Comparison of ENCODE assay signal across 8 cellular contexts in the genomic region with DNA sequence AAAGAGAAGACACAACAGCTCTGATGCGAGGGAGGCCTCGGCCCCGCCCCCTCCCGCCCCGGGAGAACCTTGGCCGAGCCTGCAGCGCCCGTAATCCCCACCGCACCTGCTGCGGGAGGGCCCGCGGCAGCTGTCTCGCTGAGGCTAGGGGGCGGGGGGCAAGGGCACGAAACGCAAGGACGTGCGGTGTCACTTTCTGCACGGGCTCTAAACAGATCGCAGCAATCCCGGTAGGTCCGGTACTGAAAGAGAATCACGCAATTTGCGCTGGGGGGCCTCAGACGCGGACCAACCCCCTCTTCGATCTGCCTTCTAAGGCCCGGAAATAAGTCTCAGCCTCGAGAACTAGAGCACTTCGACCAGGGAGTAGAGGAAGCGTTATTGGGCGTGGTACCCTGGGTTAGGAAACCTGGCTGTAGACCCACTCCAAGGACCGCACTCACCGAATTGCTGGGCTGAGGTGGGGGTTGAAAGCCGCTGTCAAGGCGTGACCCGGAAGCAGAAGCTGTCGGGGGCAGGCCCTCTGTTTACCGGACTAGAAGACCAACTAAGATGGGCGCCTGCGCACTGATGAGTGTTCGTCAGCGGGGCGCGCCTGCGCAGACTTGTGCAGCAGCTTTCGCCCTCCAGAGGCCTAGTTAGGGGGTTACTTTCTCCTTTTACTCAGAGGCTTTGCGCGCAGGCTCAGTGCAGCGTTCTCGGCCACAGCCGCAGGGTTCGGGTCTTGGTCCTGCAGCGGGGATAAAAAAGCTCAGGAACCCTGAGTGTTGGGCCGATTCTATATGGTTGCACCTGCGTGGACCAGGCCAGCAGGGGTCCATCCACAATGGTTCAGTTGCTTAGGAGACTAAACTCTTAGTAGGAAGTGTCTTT. TPM values are rescaled to one million over a fixed set of nuclear protein-coding genes. Genes with fewer than 3 reads are reported as not detected.
DNase-seq lines count a peak whose midpoint lies in the region; ATAC-seq and TF ChIP-seq lines count a peak whose summit lies in the region.

A gene with protein sequence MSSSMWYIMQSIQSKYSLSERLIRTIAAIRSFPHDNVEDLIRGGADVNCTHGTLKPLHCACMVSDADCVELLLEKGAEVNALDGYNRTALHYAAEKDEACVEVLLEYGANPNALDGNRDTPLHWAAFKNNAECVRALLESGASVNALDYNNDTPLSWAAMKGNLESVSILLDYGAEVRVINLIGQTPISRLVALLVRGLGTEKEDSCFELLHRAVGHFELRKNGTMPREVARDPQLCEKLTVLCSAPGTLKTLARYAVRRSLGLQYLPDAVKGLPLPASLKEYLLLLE (minus strand): TSS at position 500 of the 873 bp plus-strand sequence. CDS start 4,019 bp downstream, outside the sequence.

- ATAC-seq in HG02588 (IDR thresholded peaks at IDR 0.05; ENCODE audit: unreplicated experiment), result peak; percentile 89

- H2AFZ ChIP-seq in SK-N-SH (ENCODE audit: low read depth), result peak within 1 kb of the TSS; percentile 99

- H3K79me2 ChIP-seq in SK-N-SH (ENCODE audit: insufficient read depth), result peaks cover 22% of the 10 kb centered on the region

- H3K27ac ChIP-seq in SK-N-SH (ENCODE audit: low read depth in 2 of 2, low read length in 1 of 2), result peak within 1 kb of the TSS; percentile 59 to 92; a peak in 3 of 4 replicates

- under 1% methylated on average over 42 of the region's 56 CpGs for WGBS in SK-N-SH (ENCODE audit: low lambda C conversion rate)

- H3F3A ChIP-seq in SK-N-SH (replicated peaks; ENCODE audit: insufficient read depth), result peaks cover 1% of the 10 kb centered on the region

- POLR2A ChIA-PET in SK-N-SH (lab: Yijun Ruan, JAX), result interaction anchor here (1.4 to 1.9 kb wide), 3 partner anchors 26 to 51 kb away, joined by 5 to 11 read pairs (median 8); a partner anchor contains a TSS

- TF ChIP-seq CTCF in GM10266 (IDR thresholded peaks at IDR 0.05; ENCODE audit: control insufficient read depth, insufficient read depth, low read depth, missing control alignments) (peak; percentile 51), SK-N-SH (IDR thresholded peaks at IDR 0.05) (peak; percentile 49)

- H3K4me2 ChIP-seq in SK-N-SH, result peak within 1 kb of the TSS; percentile 75

- CTCF ChIA-PET in SK-N-SH (lab: Yijun Ruan, JAX), result interaction anchor here (0.6 to 4.1 kb wide), 18 partner anchors 8 to 461 kb away, joined by 3 to 18 read pairs (median 4); a partner anchor contains a TSS

- peaks cover 3 to 17% of the 10 kb centered on the region in 2 experiments for H3K36me3 ChIP-seq in SK-N-SH (replicated peaks in 1 of 2; ENCODE audit: control insufficient read depth in 1 of 2, insufficient read depth in 2 of 2, low read length in 1 of 2)

- DNase-seq in GM10266 (ENCODE audit: extremely low spot score) (peak; percentile 95), NCI-H1048 (lab: John Stamatoyannopoulos, UW) (peak; percentile 90), SK-N-SH (peak; percentile 97), germinal center (ENCODE audit: low spot score) (peak; percentile 97), non-pigmented ciliary epithelial cell (ENCODE audit: low read depth) (peak; percentile 85), superior temporal gyrus (ENCODE audit: extremely low spot score) (peak; percentile 100)
- peak; percentile 99 for DNase-seq in activated naive CD4-positive, alpha-beta T cell treated with anti-CD3 and anti-CD28 coated beads, Interleukin-2, amount 50 U/mL, for 16 hours

- H3K9ac ChIP-seq in SK-N-SH, result peak within 1 kb of the TSS; percentile 61

- no peak for TF ChIP-seq EP300 in SK-N-SH (IDR thresholded peaks at IDR 0.05; ENCODE audit: borderline replicate concordance in 1 of 2, low read depth in 1 of 2, low read length in 1 of 2)

- H4K20me1 ChIP-seq in SK-N-SH (ENCODE audit: insufficient read depth), result no peaks in the 10 kb centered on the region

- peak; percentile 28; the same call in 1 of the 2 replicates for TF ChIP-seq RAD21 in SK-N-SH (IDR thresholded peaks at IDR 0.05; ENCODE audit: low read length)

- no peaks in the 10 kb centered on the region for H3K9me3 ChIP-seq in SK-N-SH

- peaks cover 0 to 8% of the 10 kb centered on the region in 2 experiments; a peak in 2 of 4 replicates for H3K4me1 ChIP-seq in SK-N-SH (ENCODE audit: control insufficient read depth in 1 of 2, insufficient read depth in 2 of 2, low read depth in 1 of 2, low read length in 1 of 2)

- H3K4me3 ChIP-seq in SK-N-SH (ENCODE audit: low read depth in 2 of 2, low read length in 1 of 2), result peak within 1 kb of the TSS; percentile 91 to 97

- no peaks in the 10 kb centered on the region for H3K9me2 ChIP-seq in SK-N-SH

- H3K27me3 ChIP-seq in SK-N-SH (ENCODE audit: insufficient read depth), result no peaks in the 10 kb centered on the region

TF ChIP-seq in SK-N-SH, 30 proteins besides CTCF, POLR2A, EP300 and RAD21:
- TF ChIP-seq NRF1 (IDR thresholded peaks at IDR 0.05; ENCODE audit: low read depth, low read length) (peak; percentile 93), MEF2A (IDR thresholded peaks at IDR 0.05; ENCODE audit: borderline replicate concordance, low read depth) (no peak), ELF1 (IDR thresholded peaks at IDR 0.05) (peak; percentile 56; the same call in 1 of the 2 replicates), CHD2 (IDR thresholded peaks at IDR 0.05; ENCODE audit: low read length, partially characterized antibody) (peak; percentile 94), MXI1 (IDR thresholded peaks at IDR 0.05; ENCODE audit: low read depth, low read length) (peak; percentile 84), YY1 (IDR thresholded peaks at IDR 0.05; ENCODE audit: low read depth) (no peak), SIN3A (IDR thresholded peaks at IDR 0.05; ENCODE audit: borderline replicate concordance, low read depth, low read length) (peak; percentile 97), TCF12 (IDR thresholded peaks at IDR 0.05) (no peak), POLR2AphosphoS5 (IDR thresholded peaks at IDR 0.05; ENCODE audit: low read depth, low read length) (peak; percentile 58; the same call in 1 of the 2 replicates), FOXJ3 (CRISPR knock-in tag; IDR thresholded peaks at IDR 0.05) (peak; percentile 62; the same call in 1 of the 2 replicates), RFX5 (IDR thresholded peaks at IDR 0.05; ENCODE audit: low read length) (0 out of 2 replicates have a peak, but pooled peaks have one; percentile 46), RXRA (IDR thresholded peaks at IDR 0.05; ENCODE audit: borderline replicate concordance, low read depth) (no peak), NFIC (IDR thresholded peaks at IDR 0.05; ENCODE audit: borderline replicate concordance) (no peak), GABPA (IDR thresholded peaks at IDR 0.05; ENCODE audit: low read depth) (peak; percentile 87), TAF1 (IDR thresholded peaks at IDR 0.05; ENCODE audit: borderline replicate concordance, low read depth, low read length) (0 out of 2 replicates have a peak, but pooled peaks have one; percentile 22), EZH2phosphoT487 (IDR thresholded peaks at IDR 0.05; ENCODE audit: borderline replicate concordance, low read depth) (no peak), SMC3 (IDR thresholded peaks at IDR 0.05; ENCODE audit: low read depth, low read length) (peak; percentile 23; the same call in 1 of the 2 replicates)
- TF ChIP-seq, protein P1, sequence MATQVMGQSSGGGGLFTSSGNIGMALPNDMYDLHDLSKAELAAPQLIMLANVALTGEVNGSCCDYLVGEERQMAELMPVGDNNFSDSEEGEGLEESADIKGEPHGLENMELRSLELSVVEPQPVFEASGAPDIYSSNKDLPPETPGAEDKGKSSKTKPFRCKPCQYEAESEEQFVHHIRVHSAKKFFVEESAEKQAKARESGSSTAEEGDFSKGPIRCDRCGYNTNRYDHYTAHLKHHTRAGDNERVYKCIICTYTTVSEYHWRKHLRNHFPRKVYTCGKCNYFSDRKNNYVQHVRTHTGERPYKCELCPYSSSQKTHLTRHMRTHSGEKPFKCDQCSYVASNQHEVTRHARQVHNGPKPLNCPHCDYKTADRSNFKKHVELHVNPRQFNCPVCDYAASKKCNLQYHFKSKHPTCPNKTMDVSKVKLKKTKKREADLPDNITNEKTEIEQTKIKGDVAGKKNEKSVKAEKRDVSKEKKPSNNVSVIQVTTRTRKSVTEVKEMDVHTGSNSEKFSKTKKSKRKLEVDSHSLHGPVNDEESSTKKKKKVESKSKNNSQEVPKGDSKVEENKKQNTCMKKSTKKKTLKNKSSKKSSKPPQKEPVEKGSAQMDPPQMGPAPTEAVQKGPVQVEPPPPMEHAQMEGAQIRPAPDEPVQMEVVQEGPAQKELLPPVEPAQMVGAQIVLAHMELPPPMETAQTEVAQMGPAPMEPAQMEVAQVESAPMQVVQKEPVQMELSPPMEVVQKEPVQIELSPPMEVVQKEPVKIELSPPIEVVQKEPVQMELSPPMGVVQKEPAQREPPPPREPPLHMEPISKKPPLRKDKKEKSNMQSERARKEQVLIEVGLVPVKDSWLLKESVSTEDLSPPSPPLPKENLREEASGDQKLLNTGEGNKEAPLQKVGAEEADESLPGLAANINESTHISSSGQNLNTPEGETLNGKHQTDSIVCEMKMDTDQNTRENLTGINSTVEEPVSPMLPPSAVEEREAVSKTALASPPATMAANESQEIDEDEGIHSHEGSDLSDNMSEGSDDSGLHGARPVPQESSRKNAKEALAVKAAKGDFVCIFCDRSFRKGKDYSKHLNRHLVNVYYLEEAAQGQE (IDR thresholded peaks at IDR 0.05; ENCODE audit: low read depth, low read length), result no peak
- TF ChIP-seq, protein P2, sequence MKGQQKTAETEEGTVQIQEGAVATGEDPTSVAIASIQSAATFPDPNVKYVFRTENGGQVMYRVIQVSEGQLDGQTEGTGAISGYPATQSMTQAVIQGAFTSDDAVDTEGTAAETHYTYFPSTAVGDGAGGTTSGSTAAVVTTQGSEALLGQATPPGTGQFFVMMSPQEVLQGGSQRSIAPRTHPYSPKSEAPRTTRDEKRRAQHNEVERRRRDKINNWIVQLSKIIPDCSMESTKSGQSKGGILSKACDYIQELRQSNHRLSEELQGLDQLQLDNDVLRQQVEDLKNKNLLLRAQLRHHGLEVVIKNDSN (IDR thresholded peaks at IDR 0.05; ENCODE audit: borderline replicate concordance, low read depth), result no peak
- TF ChIP-seq, protein P3, sequence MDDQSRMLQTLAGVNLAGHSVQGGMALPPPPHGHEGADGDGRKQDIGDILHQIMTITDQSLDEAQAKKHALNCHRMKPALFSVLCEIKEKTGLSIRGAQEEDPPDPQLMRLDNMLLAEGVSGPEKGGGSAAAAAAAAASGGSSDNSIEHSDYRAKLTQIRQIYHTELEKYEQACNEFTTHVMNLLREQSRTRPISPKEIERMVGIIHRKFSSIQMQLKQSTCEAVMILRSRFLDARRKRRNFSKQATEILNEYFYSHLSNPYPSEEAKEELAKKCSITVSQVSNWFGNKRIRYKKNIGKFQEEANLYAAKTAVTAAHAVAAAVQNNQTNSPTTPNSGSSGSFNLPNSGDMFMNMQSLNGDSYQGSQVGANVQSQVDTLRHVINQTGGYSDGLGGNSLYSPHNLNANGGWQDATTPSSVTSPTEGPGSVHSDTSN (IDR thresholded peaks at IDR 0.05), result peak; percentile 26; the same call in 1 of the 2 replicates

RNA-seq across cellular contexts. Expression of the gene that starts here (rescaled TPM):
- polyA plus RNA-seq in SK-N-SH (2012; rRNA removed), result 13.8 and 16.9 TPM in 2 replicates
- polyA plus RNA-seq in SK-N-SH (2012; cell fraction: cytosol; rRNA removed), result 14.8 and 15.0 TPM in 2 replicates
- 13.5 and 24.6 TPM in 2 replicates for polyA plus RNA-seq in SK-N-SH (2012; cell fraction: nucleus; rRNA removed)

Comparison
In these comparisons a context has a peak if more than half of its experiments do, and no peak if none do; other contexts are left out.
1. Peak in every context shown above with its lines: DNase-seq, ATAC-seq, H3K4me3 ChIP-seq and H3K27ac ChIP-seq.